ENCODE assay signal across 9 cellular contexts in the genomic region with DNA sequence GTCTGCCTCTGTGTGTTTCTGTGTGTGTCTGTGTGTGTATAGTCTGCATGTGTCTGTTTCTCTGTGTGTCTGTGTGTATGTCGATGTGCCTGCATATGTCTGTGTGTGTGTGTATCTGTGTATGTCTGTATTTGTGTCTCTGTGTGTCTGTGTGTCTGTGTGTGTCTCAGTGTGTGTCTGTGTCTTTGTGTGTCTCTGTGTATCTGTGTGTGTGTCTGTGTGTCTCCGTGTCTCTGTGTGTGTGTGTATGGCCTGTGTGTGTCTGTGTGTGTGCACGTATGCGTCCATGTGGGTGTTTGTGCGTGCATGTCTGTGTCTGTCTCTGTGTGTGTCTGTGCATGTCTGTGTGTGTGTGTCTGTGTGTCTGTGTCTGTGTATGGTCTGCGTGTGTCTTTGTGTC. TPM values are rescaled to one million over a fixed set of nuclear protein-coding genes. Genes with fewer than 3 reads are reported as not detected.
DNase-seq lines count a peak whose midpoint lies in the region; ATAC-seq, FAIRE-seq and TF ChIP-seq lines count a peak whose summit lies in the region.
"Had no signal": no experiment of that assay in that cellular context is flagged by ENCODE, and none has a peak within 500 bp of the region (broad histone marks: within the 10 kb centered on the region; RNA-seq: fewer than 3 reads in every experiment).

No MANE protein-coding gene starts in this region.

- peak overlapping the region; percentile 88 for H4K8ac ChIP-seq in H1 (ENCODE audit: extremely low read depth, insufficient read depth, low read length)

- H3K4me1 Mint-ChIP-seq in naive thymus-derived CD4-positive, alpha-beta T cell = peaks cover 7 to 17% (median 7%) of the 10 kb centered on the region in 7 donors
- H3K4me1 Mint-ChIP-seq in activated naive CD8-positive, alpha-beta T cell treated with anti-CD3 and anti-CD28 coated beads for 36 hours = peaks cover 20% of the 10 kb centered on the region

- peak; percentile 7 for ATAC-seq in HG03196 (IDR thresholded peaks at IDR 0.05; ENCODE audit: unreplicated experiment)
- no peak for ATAC-seq in naive thymus-derived CD4-positive, alpha-beta T cell

- H2AFZ ChIP-seq in H1 (ENCODE audit: low read length) = peak overlapping the region; percentile 97

- H4K20me1 ChIP-seq in H1 (replicated peaks in 1 of 2; ENCODE audit: control insufficient read depth in 1 of 2, insufficient read depth in 2 of 2, low read length in 2 of 2) = peaks cover 0 to 9% of the 10 kb centered on the region in 2 experiments

- peak overlapping the region; percentile 100 for H3K4ac ChIP-seq in H1 (replicated peaks; ENCODE audit: insufficient read length, low read depth, low read length)

- no peak for DNase-seq in AG04450 (ENCODE audit: low read depth, low spot score)
- no peak for DNase-seq in H1 (ENCODE audit: low read depth in 1 of 2, low spot score in 2 of 2)
- peak in 1 of 9 donors; percentile 10 for DNase-seq in naive thymus-derived CD4-positive, alpha-beta T cell
- DNase-seq in GM10248 (ENCODE audit: extremely low spot score) = no peak
- no peak for DNase-seq in activated naive CD8-positive, alpha-beta T cell treated with anti-CD3 and anti-CD28 coated beads for 36 hours
- no peak for DNase-seq in GM12891 (ENCODE audit: insufficient read length, low spot score)
- DNase-seq in NK-92 (lab: John Stamatoyannopoulos, UW; ENCODE audit: unreplicated experiment) = no peak

- no peak for TF ChIP-seq EP300 in H1 (IDR thresholded peaks at IDR 0.05; ENCODE audit: borderline replicate concordance in 1 of 2, low read depth in 2 of 2, low read length in 2 of 2)

- peaks cover 0 to 3% of the 10 kb centered on the region in 2 experiments; a peak in 1 of 4 replicates for H3K79me2 ChIP-seq in H1 (ENCODE audit: control insufficient read depth in 1 of 2, insufficient read depth in 2 of 2, low read length in 2 of 2)

- H3K23me2 ChIP-seq in H1 (ENCODE audit: low read depth, low read length) = peaks cover 22% of the 10 kb centered on the region

- peak overlapping the region; percentile 73 for H4K5ac ChIP-seq in H1 (ENCODE audit: insufficient read length, low read depth, low read length)

- peak overlapping the region; percentile 62; the same call in 1 of the 2 replicates for H2BK20ac ChIP-seq in H1 (ENCODE audit: low read length)

- H3K18ac ChIP-seq in H1 (ENCODE audit: extremely low read depth, low read length) = peak overlapping the region; percentile 53; the same call in 1 of the 2 replicates

- H3K27me3 ChIP-seq in AG04450 (ENCODE audit: control insufficient read depth, insufficient read depth, low read length) = peaks cover 24% of the 10 kb centered on the region
- H3K27me3 ChIP-seq in H1 (replicated peaks in 1 of 4; ENCODE audit: control insufficient read depth in 3 of 4, extremely low read depth in 1 of 4, insufficient read depth in 3 of 4, low read length in 3 of 4) = peaks cover 0 to 9% (median 6%) of the 10 kb centered on the region in 4 experiments; a peak in 4 of 7 replicates
- H3K27me3 ChIP-seq in naive thymus-derived CD4-positive, alpha-beta T cell (ENCODE audit: control insufficient read depth in 2 of 2, insufficient read depth in 2 of 2, low read length in 2 of 2) = no peaks in the 10 kb centered on the region

- peak overlapping the region; percentile 97 for H2AK5ac ChIP-seq in H1 (ENCODE audit: low read depth, low read length)

- H3K9ac ChIP-seq in H1 (replicated peaks in 1 of 4; ENCODE audit: extremely low read depth in 1 of 4, low read depth in 3 of 4, low read length in 3 of 4) = peak overlapping the region in 3 of 4 experiments; percentile 30 to 70 (median 53); a peak in 5 of 7 replicates

- WGBS in H1 (ENCODE audit: extremely low coverage in 1 of 2, insufficient coverage in 1 of 2, insufficient read length in 1 of 2, insufficient replicate concordance in 2 of 2, low coverage in 1 of 2, low lambda C conversion rate in 2 of 2, missing lambda C conversion rate in 1 of 2), 2 experiments = 51% methylated on average over 6 of the region's 6 CpGs; no CpG with 5 or more reads in 1 of the 2 experiments

- FAIRE-seq in H1 (lab: Jason Lieb, UNC) (peak; percentile 7), GM12891 (lab: Jason Lieb, UNC) (no peak)

- no peak for TF ChIP-seq POLR2A in H1 (IDR thresholded peaks at IDR 0.05; ENCODE audit: control extremely low read depth in 1 of 2, low read depth in 2 of 2, low read length in 2 of 2)
- no peak for TF ChIP-seq POLR2A in GM12891 (IDR thresholded peaks at IDR 0.05; ENCODE audit: low read depth, low read length)

- H2BK15ac ChIP-seq in H1 (ENCODE audit: low read length) = peak overlapping the region; percentile 99

- peak overlapping the region; percentile 35 for H2BK120ac ChIP-seq in H1 (replicated peaks; ENCODE audit: low read depth, low read length)

- H3K36me3 Mint-ChIP-seq in naive thymus-derived CD4-positive, alpha-beta T cell = peaks cover 0 to 5% (median 0%) of the 10 kb centered on the region in 5 donors
- H3K36me3 Mint-ChIP-seq in activated naive CD8-positive, alpha-beta T cell treated with anti-CD3 and anti-CD28 coated beads for 36 hours = peaks cover 5% of the 10 kb centered on the region

- H3K4me3 ChIP-seq in AG04450 (ENCODE audit: low read depth, low read length) = peak overlapping the region; percentile 85
- H3K4me3 ChIP-seq in H1 (ENCODE audit: extremely low read depth in 1 of 4, insufficient read depth in 2 of 4, low read depth in 3 of 4, low read length in 4 of 4) = peak overlapping the region; percentile 68 to 72 (median 70)
- H3K4me3 ChIP-seq in naive thymus-derived CD4-positive, alpha-beta T cell (ENCODE audit: low read length) = peak overlapping the region; percentile 91

- no peak overlapping the region for H3K27ac Mint-ChIP-seq in naive thymus-derived CD4-positive, alpha-beta T cell
- H3K27ac Mint-ChIP-seq in activated naive CD8-positive, alpha-beta T cell treated with anti-CD3 and anti-CD28 coated beads for 36 hours = no peak overlapping the region
- H3K27ac Mint-ChIP-seq: activated naive CD4-positive, alpha-beta T cell treated with anti-CD3 and anti-CD28 coated beads, Interleukin-2, amount 10 ng/mL, durations not matched to agents 7 days and 5 days had no signal

- TF ChIP-seq CTCF in AG04450 (IDR thresholded peaks at IDR 0.05; ENCODE audit: low read depth, low read length) = no peak
- no peak for TF ChIP-seq CTCF in H1 (IDR thresholded peaks at IDR 0.05; ENCODE audit: control extremely low read depth in 1 of 3, insufficient read depth in 1 of 3, low read depth in 1 of 3, low read length in 3 of 3)
- TF ChIP-seq CTCF in GM10248 (IDR thresholded peaks at IDR 0.05; ENCODE audit: control extremely low read depth, extremely low read depth, low read depth, missing control alignments) = no peak

- no peaks in the 10 kb centered on the region; a peak in 1 of 8 replicates for H3K36me3 ChIP-seq in H1 (ENCODE audit: control insufficient read depth in 2 of 4, insufficient read depth in 4 of 4, low read length in 3 of 4)
- no peaks in the 10 kb centered on the region for H3K36me3 ChIP-seq in naive thymus-derived CD4-positive, alpha-beta T cell (ENCODE audit: control insufficient read depth in 2 of 3, insufficient read depth in 3 of 3, low read length in 3 of 3)

- H3K4me1 ChIP-seq in H1 (replicated peaks in 1 of 4; ENCODE audit: control insufficient read depth in 3 of 4, insufficient read depth in 4 of 4, low read length in 3 of 4) = peaks cover 0 to 8% (median 6%) of the 10 kb centered on the region in 4 experiments; a peak in 6 of 7 replicates
- H3K4me1 ChIP-seq in naive thymus-derived CD4-positive, alpha-beta T cell (ENCODE audit: control insufficient read depth in 2 of 2, insufficient read depth in 2 of 2, low read length in 2 of 2) = peaks cover 10 to 13% of the 10 kb centered on the region in 2 donors

- TF ChIP-seq RAD21 in H1 (IDR thresholded peaks at IDR 0.05 in 1 of 2, conservative IDR thresholded peaks at IDR 0.05 in 1 of 2; ENCODE audit: low read depth in 2 of 2, low read length in 2 of 2) = no peak

- peak overlapping the region; percentile 49 for H3K56ac ChIP-seq in H1 (replicated peaks; ENCODE audit: insufficient read length, low read depth, low read length)

- no peaks in the 10 kb centered on the region for H3K9me3 Mint-ChIP-seq in naive thymus-derived CD4-positive, alpha-beta T cell
- peaks cover 3% of the 10 kb centered on the region for H3K9me3 Mint-ChIP-seq in activated naive CD8-positive, alpha-beta T cell treated with anti-CD3 and anti-CD28 coated beads for 36 hours
- H3K9me3 Mint-ChIP-seq: activated naive CD4-positive, alpha-beta T cell treated with anti-CD3 and anti-CD28 coated beads, Interleukin-2, amount 10 ng/mL, durations not matched to agents 7 days and 5 days had no signal

- H2BK5ac ChIP-seq in H1 (ENCODE audit: low read depth, low read length) = peak overlapping the region; percentile 72

- H3K27ac ChIP-seq in AG04450 (ENCODE audit: low read depth, low read length) (no peak overlapping the region), H1 (ENCODE audit: low read depth, low read length) (no peak overlapping the region)
- H3K27ac ChIP-seq in naive thymus-derived CD4-positive, alpha-beta T cell (ENCODE audit: low read depth, low read length) = peak overlapping the region; percentile 78

- CTCF ChIA-PET in AG04450 (lab: Charles Lee) = interaction anchor here (1.0 to 2.8 kb wide), 4 partner anchors 54 to 188 kb away, joined by 3 to 17 read pairs (median 7); a partner anchor contains a TSS
- CTCF ChIA-PET in H1 (lab: Charles Lee; ENCODE audit: partially characterized antibody) = interaction anchor here (1.2 to 3.9 kb wide), 5 partner anchors 15 to 112 kb away, joined by 3 to 52 read pairs (median 12); a partner anchor contains a TSS
- CTCF ChIA-PET in naive thymus-derived CD4-positive, alpha-beta T cell (lab: Charles Lee) = interaction anchor here (1.0 to 2.6 kb wide), 3 partner anchors 17 to 51 kb away, joined by 3 to 11 read pairs (median 6); no protein-coding TSS in a partner anchor
- CTCF ChIA-PET in GM10248 (lab: Yijun Ruan, JAX) = interaction anchor here (0.8 to 3.2 kb wide), 7 partner anchors 11 to 241 kb away, joined by 3 to 23 read pairs (median 3); a partner anchor contains a TSS

- no peaks in the 10 kb centered on the region; the same call in 1 of the 2 replicates for H3K9me3 ChIP-seq in AG04450 (ENCODE audit: control insufficient read depth, insufficient read depth, low read length)
- H3K9me3 ChIP-seq in H1 (ENCODE audit: insufficient read depth in 2 of 2, low read depth in 1 of 2, low read length in 1 of 2) = no peaks in the 10 kb centered on the region
- no peaks in the 10 kb centered on the region for H3K9me3 ChIP-seq in naive thymus-derived CD4-positive, alpha-beta T cell (ENCODE audit: control insufficient read depth in 2 of 3, low read length in 3 of 3)

- peak overlapping the region; percentile 97 to 100 for H3K4me2 ChIP-seq in H1 (ENCODE audit: insufficient read depth in 1 of 2, low read depth in 2 of 2, low read length in 2 of 2)

- H3K79me1 ChIP-seq in H1 (ENCODE audit: low read depth, low read length) = no peaks in the 10 kb centered on the region; the same call in 1 of the 2 replicates

- H2BK12ac ChIP-seq in H1 (ENCODE audit: low read depth, low read length) = peak overlapping the region; percentile 96

- H3K27me3 Mint-ChIP-seq in naive thymus-derived CD4-positive, alpha-beta T cell = peaks cover 0 to 21% (median 0%) of the 10 kb centered on the region in 5 donors
- H3K27me3 Mint-ChIP-seq in activated naive CD8-positive, alpha-beta T cell treated with anti-CD3 and anti-CD28 coated beads for 36 hours = peaks cover 5% of the 10 kb centered on the region

- H3K14ac ChIP-seq in H1 (ENCODE audit: insufficient read length) = peak overlapping the region; percentile 100

- H4K91ac ChIP-seq in H1 (replicated peaks; ENCODE audit: insufficient read length, low read length) = peak overlapping the region; percentile 58

- peak overlapping the region; percentile 75 for H3K23ac ChIP-seq in H1 (ENCODE audit: insufficient read length)

- intact Hi-C loops in naive thymus-derived CD4-positive, alpha-beta T cell (cut with micrococcal nuclease) = loop anchor here in 1 of 2 donors (5.0 kb wide), 1 partner anchor 182 kb away; no protein-coding TSS in a partner anchor

- no peak overlapping the region for H3K4me3 Mint-ChIP-seq in naive thymus-derived CD4-positive, alpha-beta T cell
- no peak overlapping the region for H3K4me3 Mint-ChIP-seq in activated naive CD8-positive, alpha-beta T cell treated with anti-CD3 and anti-CD28 coated beads for 36 hours
- H3K4me3 Mint-ChIP-seq: activated naive CD4-positive, alpha-beta T cell treated with anti-CD3 and anti-CD28 coated beads, Interleukin-2, amount 10 ng/mL, durations not matched to agents 7 days and 5 days had no signal

- POLR2A ChIA-PET in AG04450 (lab: Yijun Ruan, JAX) (interaction anchor here (0.6 to 2.3 kb wide), 6 partner anchors 10 to 114 kb away, joined by 3 to 10 read pairs (median 4); a partner anchor contains a TSS), H1 (lab: Charles Lee; ENCODE audit: partially characterized antibody) (interaction anchor here (1.0 to 4.0 kb wide), 10 partner anchors 9 to 196 kb away, joined by 3 to 30 read pairs (median 7); a partner anchor contains a TSS), GM10248 (lab: Yijun Ruan, JAX) (interaction anchor here (0.8 to 2.5 kb wide), 3 partner anchors 10 to 24 kb away, joined by 4 to 12 read pairs (median 7); a partner anchor contains a TSS)
- POLR2A ChIA-PET in naive thymus-derived CD4-positive, alpha-beta T cell (lab: Charles Lee) = interaction anchor here (0.8 to 2.1 kb wide), 6 partner anchors 11 to 335 kb away, joined by 3 to 15 read pairs (median 4); a partner anchor contains a TSS

RNA-seq across cellular contexts. Expression of a gene that starts 0.4 kb away (rescaled TPM):
- 0.30 and 0.57 TPM in 2 replicates for polyA plus RNA-seq in AG04450 (2011; rRNA removed)
- 0.46 and 0.65 TPM in 2 replicates for polyA minus RNA-seq in AG04450 (2011; rRNA and poly(A)+ RNA removed)
- total RNA-seq in H1 (2021; fragmentation: NEBNext Ultra II Directional; extraction: Animal tissue kit (Norgen Biotek cat#: 25700)) = 1.1 and 2.2 TPM in 2 replicates
- 0.76 and 1.4 TPM in 2 replicates for polyA plus RNA-seq in H1 (2011; rRNA removed)
- 0.96 TPM for polyA plus RNA-seq in H1 (2011; cell fraction: cytosol; rRNA removed)
- polyA plus RNA-seq in H1 (2011; cell fraction: nucleus; rRNA removed) = 7.1 TPM
- polyA plus RNA-seq in H1 (2012, experiment 1 of 2) = 1.2 to 2.6 TPM (median 2.2 TPM) in 4 replicates
- 1.2 TPM for polyA plus RNA-seq in H1 (2012, experiment 2 of 2)
- polyA plus RNA-seq in H1 (2013, experiment 1 of 2) = 0.61 TPM
- 0.57 TPM for polyA plus RNA-seq in H1 (2013, experiment 2 of 2)
- polyA minus RNA-seq in H1 (2011; rRNA and poly(A)+ RNA removed) = 0.54 and 1.1 TPM in 2 replicates
- not detected for polyA minus RNA-seq in H1 (2011; cell fraction: cytosol; rRNA and poly(A)+ RNA removed)
- polyA minus RNA-seq in H1 (2011; cell fraction: nucleus; rRNA and poly(A)+ RNA removed) = 1.6 TPM
- 1 to 10 TPM in 3 of 5 experiments, under 1 TPM in 2; 0.81 to 2.0 (median 1.1) TPM for total RNA-seq in naive thymus-derived CD4-positive, alpha-beta T cell
- polyA plus RNA-seq in naive thymus-derived CD4-positive, alpha-beta T cell = under 1 TPM; 0.38 to 0.60 TPM
- total RNA-seq in activated naive CD8-positive, alpha-beta T cell treated with anti-CD3 and anti-CD28 coated beads for 36 hours = 1 to 10 TPM; 2.4 to 3.3 TPM
- 1.4 TPM for polyA plus RNA-seq in GM12891 (2012; ENCODE audit: low read depth, missing spikeins)

RNA-seq across cellular contexts. Expression of a gene that starts 23.8 kb away (rescaled TPM):
- polyA plus RNA-seq in AG04450 (2011; rRNA removed) = 1,553 and 1,822 TPM in 2 replicates
- polyA minus RNA-seq in AG04450 (2011; rRNA and poly(A)+ RNA removed) = 2,126 and 2,698 TPM in 2 replicates
- total RNA-seq in H1 (2021; fragmentation: NEBNext Ultra II Directional; extraction: Animal tissue kit (Norgen Biotek cat#: 25700)) = 1,252 and 1,270 TPM in 2 replicates
- 1,365 and 1,809 TPM in 2 replicates for polyA plus RNA-seq in H1 (2011; rRNA removed)
- 1,336 TPM for polyA plus RNA-seq in H1 (2011; cell fraction: cytosol; rRNA removed)
- 788 TPM for polyA plus RNA-seq in H1 (2011; cell fraction: nucleus; rRNA removed)
- 1,064 to 1,459 TPM (median 1,329 TPM) in 4 replicates for polyA plus RNA-seq in H1 (2012, experiment 1 of 2)
- polyA plus RNA-seq in H1 (2012, experiment 2 of 2) = 1,254 TPM
- polyA plus RNA-seq in H1 (2013, experiment 1 of 2) = 989 TPM
- polyA plus RNA-seq in H1 (2013, experiment 2 of 2) = 932 TPM
- polyA minus RNA-seq in H1 (2011; rRNA and poly(A)+ RNA removed) = 1,332 and 1,357 TPM in 2 replicates
- 622 TPM for polyA minus RNA-seq in H1 (2011; cell fraction: cytosol; rRNA and poly(A)+ RNA removed)
- polyA minus RNA-seq in H1 (2011; cell fraction: nucleus; rRNA and poly(A)+ RNA removed) = 426 TPM
- total RNA-seq in naive thymus-derived CD4-positive, alpha-beta T cell = 1,000 to 10,000 TPM in 1 of 5 experiments, 100 to 1,000 TPM in 4; 403 to 1,550 (median 533) TPM
- 1,000 to 10,000 TPM; 2,039 to 2,314 TPM for polyA plus RNA-seq in naive thymus-derived CD4-positive, alpha-beta T cell
- total RNA-seq in activated naive CD8-positive, alpha-beta T cell treated with anti-CD3 and anti-CD28 coated beads for 36 hours = 1,000 to 10,000 TPM; 1,050 to 1,075 TPM
- 899 TPM for polyA plus RNA-seq in GM12891 (2012; ENCODE audit: low read depth, missing spikeins)

RNA-seq across cellular contexts. Expression of a gene that starts 26.0 kb away (rescaled TPM):
- polyA plus RNA-seq in AG04450 (2011; rRNA removed) (23.8 and 27.5 TPM in 2 replicates), H1 (2011; rRNA removed) (31.5 and 44.1 TPM in 2 replicates)
- 23.4 and 28.7 TPM in 2 replicates for polyA minus RNA-seq in AG04450 (2011; rRNA and poly(A)+ RNA removed)
- total RNA-seq in H1 (2021; fragmentation: NEBNext Ultra II Directional; extraction: Animal tissue kit (Norgen Biotek cat#: 25700)) = 30.2 and 36.0 TPM in 2 replicates
- polyA plus RNA-seq in H1 (2011; cell fraction: cytosol; rRNA removed) = 41.8 TPM
- 222 TPM for polyA plus RNA-seq in H1 (2011; cell fraction: nucleus; rRNA removed)
- 30.7 to 47.5 TPM (median 37.9 TPM) in 4 replicates for polyA plus RNA-seq in H1 (2012, experiment 1 of 2)
- polyA plus RNA-seq in H1 (2012, experiment 2 of 2) = 39.0 TPM
- polyA plus RNA-seq in H1 (2013, experiment 1 of 2) = 35.0 TPM
- 32.2 TPM for polyA plus RNA-seq in H1 (2013, experiment 2 of 2)
- 13.3 and 24.3 TPM in 2 replicates for polyA minus RNA-seq in H1 (2011; rRNA and poly(A)+ RNA removed)
- polyA minus RNA-seq in H1 (2011; cell fraction: cytosol; rRNA and poly(A)+ RNA removed) = 23.6 TPM
- 60.4 TPM for polyA minus RNA-seq in H1 (2011; cell fraction: nucleus; rRNA and poly(A)+ RNA removed)
- total RNA-seq in naive thymus-derived CD4-positive, alpha-beta T cell = 100 to 1,000 TPM in 2 of 5 experiments, 10 to 100 TPM in 3; 51.8 to 117 (median 97.7) TPM
- polyA plus RNA-seq in naive thymus-derived CD4-positive, alpha-beta T cell = 10 to 100 TPM; 18.3 to 33.0 TPM
- 10 to 100 TPM; 64.0 to 67.4 TPM for total RNA-seq in activated naive CD8-positive, alpha-beta T cell treated with anti-CD3 and anti-CD28 coated beads for 36 hours
- 49.9 TPM for polyA plus RNA-seq in GM12891 (2012; ENCODE audit: low read depth, missing spikeins)

RNA-seq across cellular contexts. Expression of a gene that starts 38.4 kb away (rescaled TPM):
- polyA plus RNA-seq in AG04450 (2011; rRNA removed) (190 and 279 TPM in 2 replicates), H1 (2011; rRNA removed) (17.2 and 24.2 TPM in 2 replicates)
- 72.8 and 112 TPM in 2 replicates for polyA minus RNA-seq in AG04450 (2011; rRNA and poly(A)+ RNA removed)
- 8.8 and 9.7 TPM in 2 replicates for total RNA-seq in H1 (2021; fragmentation: NEBNext Ultra II Directional; extraction: Animal tissue kit (Norgen Biotek cat#: 25700))
- 16.2 TPM for polyA plus RNA-seq in H1 (2011; cell fraction: cytosol; rRNA removed)
- polyA plus RNA-seq in H1 (2011; cell fraction: nucleus; rRNA removed) = 54.9 TPM
- 6.4 to 12.6 TPM (median 9.4 TPM) in 4 replicates for polyA plus RNA-seq in H1 (2012, experiment 1 of 2)
- polyA plus RNA-seq in H1 (2012, experiment 2 of 2) = 8.4 TPM
- 14.8 TPM for polyA plus RNA-seq in H1 (2013, experiment 1 of 2)
- polyA plus RNA-seq in H1 (2013, experiment 2 of 2) = 14.3 TPM
- 5.3 and 6.1 TPM in 2 replicates for polyA minus RNA-seq in H1 (2011; rRNA and poly(A)+ RNA removed)
- polyA minus RNA-seq in H1 (2011; cell fraction: cytosol; rRNA and poly(A)+ RNA removed) = 5.7 TPM
- 17.4 TPM for polyA minus RNA-seq in H1 (2011; cell fraction: nucleus; rRNA and poly(A)+ RNA removed)
- 10 to 100 TPM in 3 of 5 experiments, 1 to 10 TPM in 2; 5.9 to 16.0 (median 12.7) TPM for total RNA-seq in naive thymus-derived CD4-positive, alpha-beta T cell
- polyA plus RNA-seq in naive thymus-derived CD4-positive, alpha-beta T cell = under 1 TPM; 0.40 to 0.60 TPM
- total RNA-seq in activated naive CD8-positive, alpha-beta T cell treated with anti-CD3 and anti-CD28 coated beads for 36 hours = 1 to 10 TPM; 8.5 to 8.9 TPM
- polyA plus RNA-seq in GM12891 (2012; ENCODE audit: low read depth, missing spikeins) = 4.7 TPM

RNA-seq across cellular contexts. Expression of a gene that starts 45.4 kb away (rescaled TPM):
- polyA plus RNA-seq in AG04450 (2011; rRNA removed) (not detected in 2 replicates), H1 (2011; rRNA removed) (not detected in 2 replicates)
- polyA minus RNA-seq in AG04450 (2011; rRNA and poly(A)+ RNA removed) = 0.55 TPM in 1 of 2 replicates, not detected in the other
- total RNA-seq in H1 (2021; fragmentation: NEBNext Ultra II Directional; extraction: Animal tissue kit (Norgen Biotek cat#: 25700)) = not detected in 2 replicates
- polyA plus RNA-seq in H1 (2011; cell fraction: cytosol; rRNA removed) = not detected
- polyA plus RNA-seq in H1 (2011; cell fraction: nucleus; rRNA removed) = not detected
- not detected in 4 replicates for polyA plus RNA-seq in H1 (2012, experiment 1 of 2)
- polyA plus RNA-seq in H1 (2012, experiment 2 of 2) = not detected
- polyA plus RNA-seq in H1 (2013, experiment 1 of 2) = not detected
- not detected for polyA plus RNA-seq in H1 (2013, experiment 2 of 2)
- not detected in 2 replicates for polyA minus RNA-seq in H1 (2011; rRNA and poly(A)+ RNA removed)
- not detected for polyA minus RNA-seq in H1 (2011; cell fraction: cytosol; rRNA and poly(A)+ RNA removed)
- not detected for polyA minus RNA-seq in H1 (2011; cell fraction: nucleus; rRNA and poly(A)+ RNA removed)
- total RNA-seq in naive thymus-derived CD4-positive, alpha-beta T cell = 100 to 1,000 TPM in 1 of 5 experiments, 10 to 100 TPM in 4; 24.9 to 148 (median 29.3) TPM
- 10 to 100 TPM; 31.7 to 58.7 TPM for polyA plus RNA-seq in naive thymus-derived CD4-positive, alpha-beta T cell
- total RNA-seq in activated naive CD8-positive, alpha-beta T cell treated with anti-CD3 and anti-CD28 coated beads for 36 hours = 10 to 100 TPM; 39.3 to 41.5 TPM
- polyA plus RNA-seq in GM12891 (2012; ENCODE audit: low read depth, missing spikeins) = 3.3 TPM
